Comparison of ENCODE assay signal across 1 cellular context in genomic region chr19:23134211-23134610, GRCh38. TPM values are rescaled to one million over a fixed set of nuclear protein-coding genes. Genes with fewer than 3 reads are reported as not detected.
"Had no signal": no experiment of that assay in that cellular context is flagged by ENCODE, and none has a peak within 500 bp of the region (broad histone marks: within the 10 kb centered on the region; RNA-seq: fewer than 3 reads in every experiment).

No MANE protein-coding gene starts in this region.

RNA-seq across cellular contexts. Expression of gene ZNF730, which starts 17.4 kb away (rescaled TPM):
- total RNA-seq: HT-29 had no signal
